Comparison of ENCODE assay signal across 10 cellular contexts in the genomic region with DNA sequence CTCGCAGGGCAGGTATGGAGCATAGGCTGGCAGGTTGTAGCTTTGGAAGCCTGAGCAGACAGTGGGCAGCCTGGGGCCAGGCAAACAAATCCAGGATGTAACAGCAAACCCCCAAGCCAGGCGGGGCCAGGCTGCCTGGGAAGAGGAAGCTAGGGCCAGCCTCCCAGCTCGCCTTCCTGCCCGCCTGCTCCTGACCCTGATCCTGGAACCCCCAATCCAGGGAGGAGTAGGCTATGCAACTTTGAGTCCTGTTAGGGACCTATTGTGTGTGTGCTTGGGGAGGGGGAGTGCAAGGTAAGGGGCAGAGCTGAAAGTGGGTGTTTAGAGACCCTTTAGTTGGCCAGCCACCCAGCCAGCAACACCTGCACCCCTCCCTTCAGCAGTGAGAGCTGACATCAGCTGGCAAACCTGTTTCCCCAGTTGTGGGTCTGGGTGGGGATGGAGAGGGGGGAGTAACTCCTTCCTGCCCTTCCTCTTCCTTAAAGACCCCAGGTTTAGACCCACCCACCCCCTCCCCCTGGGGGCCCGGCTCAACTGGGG. TPM values are rescaled to one million over a fixed set of nuclear protein-coding genes. Genes with fewer than 3 reads are reported as not detected.
DNase-seq lines count a peak whose midpoint lies in the region; ATAC-seq and TF ChIP-seq lines count a peak whose summit lies in the region.
"Had no signal": no experiment of that assay in that cellular context is flagged by ENCODE, and none has a peak within 500 bp of the region (broad histone marks: within the 10 kb centered on the region; RNA-seq: fewer than 3 reads in every experiment).

No MANE protein-coding gene starts in this region.

- H3K27ac Mint-ChIP-seq in nephron progenitor cell, result no peak overlapping the region
- H3K27ac Mint-ChIP-seq: activated naive CD4-positive, alpha-beta T cell treated with anti-CD3 and anti-CD28 coated beads, Interleukin-2, amount 50 U/mL, for 72 hours had no signal

- peak; percentile 52 for DNase-seq in COLO668 (lab: John Stamatoyannopoulos, UW; ENCODE audit: unreplicated experiment)
- DNase-seq in NCI-H510A (lab: John Stamatoyannopoulos, UW), result peak; percentile 31
- DNase-seq in nephron progenitor cell, result no peak
- no peak for DNase-seq in SKM-1 (lab: John Stamatoyannopoulos, UW; ENCODE audit: unreplicated experiment)
- no peak for DNase-seq in stimulated activated CD4-positive, alpha-beta T cell treated with anti-CD3 and anti-CD28 coated beads, Interleukin-12 subunit alpha, Interleukin-12 subunit beta, amount 100 ng/mL, for 4 hours
- no peak for DNase-seq in left lobe of liver (ENCODE audit: low spot score)
- DNase-seq: kidney glomerular epithelial cell had no signal

- ATAC-seq in esophagus mucosa (peak; percentile 35), GM21423 (IDR thresholded peaks at IDR 0.05; ENCODE audit: unreplicated experiment) (no peak), left lobe of liver (no peak)
- ATAC-seq: activated naive CD4-positive, alpha-beta T cell treated with anti-CD3 and anti-CD28 coated beads, Interleukin-2, amount 50 U/mL, for 72 hours had no signal

- peak overlapping the region; percentile 58 for H3K4me3 Mint-ChIP-seq in nephron progenitor cell

- H3K4me1 Mint-ChIP-seq in nephron progenitor cell, result peaks cover 56% of the 10 kb centered on the region

- peaks cover 26% of the 10 kb centered on the region for H3K27me3 Mint-ChIP-seq in nephron progenitor cell (ENCODE audit: low read depth, poor library complexity)

- no peaks in the 10 kb centered on the region for H3K9me3 Mint-ChIP-seq in nephron progenitor cell
- H3K9me3 Mint-ChIP-seq: activated naive CD4-positive, alpha-beta T cell treated with anti-CD3 and anti-CD28 coated beads, Interleukin-2, amount 50 U/mL, for 72 hours had no signal

- H3K36me3 Mint-ChIP-seq in nephron progenitor cell (ENCODE audit: low read depth), result no peaks in the 10 kb centered on the region

- no peak for TF ChIP-seq CTCF in nephron progenitor cell (IDR thresholded peaks at IDR 0.05)

RNA-seq across cellular contexts. Expression of a gene that starts 2.5 kb away (rescaled TPM):
- 117 TPM for total RNA-seq in esophagus mucosa
- 12.2 TPM for total RNA-seq in left lobe of liver

RNA-seq across cellular contexts. Expression of a gene that starts 5.5 kb away (rescaled TPM):
- total RNA-seq in esophagus mucosa, result 50.2 TPM
- total RNA-seq in left lobe of liver, result 19.3 TPM

Comparison
In these comparisons a context has a peak if more than half of its experiments do, and no peak if none do; other contexts are left out.
1. DNase-seq: peak in COLO668 (single experiment) and NCI-H510A (single experiment); none in nephron progenitor cell (single experiment), SKM-1 (single experiment), stimulated activated CD4-positive, alpha-beta T cell treated with anti-CD3 and anti-CD28 coated beads, Interleukin-12 subunit alpha, Interleukin-12 subunit beta, amount 100 ng/mL, for 4 hours (single experiment) and left lobe of liver (single experiment).